ENCODE assay signal across 1 cellular context in genomic region chr13:97068964-97069815, GRCh38.
TF ChIP-seq lines count a peak whose summit lies in the region.

No MANE protein-coding gene starts in this region.

TF ChIP-seq in H1, 55 proteins besides CTCF, POLR2A, EP300 and RAD21:
- TF ChIP-seq HDAC2 (IDR thresholded peaks at IDR 0.05; ENCODE audit: borderline replicate concordance in 1 of 2, low read depth in 2 of 2, low read length in 2 of 2) = no peak
- no peak for TF ChIP-seq SIX5 (IDR thresholded peaks at IDR 0.05; ENCODE audit: low read depth, low read length)
- TF ChIP-seq JUN (IDR thresholded peaks at IDR 0.05; ENCODE audit: low read depth, low read length) = no peak
- TF ChIP-seq TBP (IDR thresholded peaks at IDR 0.05; ENCODE audit: low read depth, low read length) = no peak
- no peak for TF ChIP-seq SIN3A (conservative IDR thresholded peaks at IDR 0.05 in 1 of 2, IDR thresholded peaks at IDR 0.05 in 1 of 2; ENCODE audit: low read depth in 1 of 2, low read length in 2 of 2)
- TF ChIP-seq BRCA1 (IDR thresholded peaks at IDR 0.05; ENCODE audit: low read depth, low read length) = no peak
- TF ChIP-seq TAF7 (optimal IDR thresholded peaks at IDR 0.05; ENCODE audit: borderline replicate concordance, low read depth, low read length) = no peak
- no peak for TF ChIP-seq CHD7 (IDR thresholded peaks at IDR 0.05; ENCODE audit: insufficient replicate concordance, low read length)
- TF ChIP-seq RFX5 (IDR thresholded peaks at IDR 0.05; ENCODE audit: borderline replicate concordance, low read depth, low read length) = no peak
- TF ChIP-seq TAF1 (IDR thresholded peaks at IDR 0.05; ENCODE audit: low read depth, low read length) = no peak
- no peak for TF ChIP-seq CHD1 (IDR thresholded peaks at IDR 0.05; ENCODE audit: low read depth, low read length)
- TF ChIP-seq EGR1 (IDR thresholded peaks at IDR 0.05; ENCODE audit: borderline replicate concordance, low read depth, low read length) = no peak
- no peak for TF ChIP-seq RXRA (IDR thresholded peaks at IDR 0.05; ENCODE audit: insufficient read depth, low read depth, low read length)
- TF ChIP-seq BCL11A (IDR thresholded peaks at IDR 0.05; ENCODE audit: low read depth in 2 of 2, low read length in 2 of 2) = no peak
- TF ChIP-seq MAFK (IDR thresholded peaks at IDR 0.05; ENCODE audit: low read depth, low read length) = no peak
- TF ChIP-seq USF2 (IDR thresholded peaks at IDR 0.05; ENCODE audit: low read length) = no peak
- TF ChIP-seq CBX8 (IDR thresholded peaks at IDR 0.05; ENCODE audit: borderline replicate concordance, low read depth, low read length) = no peak
- TF ChIP-seq SP1 (IDR thresholded peaks at IDR 0.05; ENCODE audit: low read depth, low read length) = no peak
- no peak for TF ChIP-seq TCF12 (IDR thresholded peaks at IDR 0.05; ENCODE audit: low read depth, low read length)
